In genomic region chr20:52438326-52438963, GRCh38 we compare ENCODE assay signal across 16 cellular contexts.
DNase-seq lines count a peak whose midpoint lies in the region; ATAC-seq and TF ChIP-seq lines count a peak whose summit lies in the region.
"Had no signal": no experiment of that assay in that cellular context is flagged by ENCODE, and none has a peak within 500 bp of the region (broad histone marks: within the 10 kb centered on the region; RNA-seq: fewer than 3 reads in every experiment).

No MANE protein-coding gene starts in this region.

- CTCF ChIA-PET in CD4-positive, alpha-beta memory T cell (lab: Charles Lee; ENCODE audit: partially characterized antibody): no interaction called here

- no peaks in the 10 kb centered on the region for H3K79me2 ChIP-seq in OCI-LY3 (ENCODE audit: low read length)

- H3K27ac ChIP-seq in CD4-positive, alpha-beta memory T cell (ENCODE audit: low read depth, low read length): no peak overlapping the region
- H3K27ac ChIP-seq in OCI-LY3 (ENCODE audit: low read length) (no peak overlapping the region), endodermal cell (ENCODE audit: low read depth, low read length) (no peak overlapping the region), brain microvascular endothelial cell (no peak overlapping the region)
- H3K27ac ChIP-seq: 22Rv1 had no signal

- H3K9ac ChIP-seq in OCI-LY3 (ENCODE audit: low read length) (no peak overlapping the region), endodermal cell (ENCODE audit: extremely low read depth, low read length, poor library complexity, severe bottlenecking) (no peak overlapping the region)

- no peaks in the 10 kb centered on the region for H3K36me3 Mint-ChIP-seq in CD4-positive, alpha-beta memory T cell
- H3K36me3 Mint-ChIP-seq in endodermal cell (ENCODE audit: low read depth): no peaks in the 10 kb centered on the region

- H3K27me3 ChIP-seq in CD4-positive, alpha-beta memory T cell (ENCODE audit: insufficient read depth, low read length): no peaks in the 10 kb centered on the region
- peaks cover 40% of the 10 kb centered on the region for H3K27me3 ChIP-seq in OCI-LY3 (ENCODE audit: low read depth, low read length)
- peaks cover 76% of the 10 kb centered on the region for H3K27me3 ChIP-seq in endodermal cell (ENCODE audit: control insufficient read depth, insufficient read depth, low read length, poor library complexity, severe bottlenecking)
- H3K27me3 ChIP-seq in brain microvascular endothelial cell (replicated peaks): no peaks in the 10 kb centered on the region

- no peak overlapping the region for H3K4me3 ChIP-seq in CD4-positive, alpha-beta memory T cell (ENCODE audit: low read length in 2 of 2)
- H3K4me3 ChIP-seq in OCI-LY3 (ENCODE audit: low read length) (no peak overlapping the region), endodermal cell (ENCODE audit: low read length) (no peak overlapping the region), brain microvascular endothelial cell (ENCODE audit: low read depth, low read length) (no peak overlapping the region)

- 22 to 48% methylated on average over 5 to 8 of the region's 8 CpGs for WGBS in endodermal cell (ENCODE audit: insufficient coverage in 1 of 2, insufficient read length in 1 of 2), 2 experiments

- no peaks in the 10 kb centered on the region for H3K9me3 ChIP-seq in CD4-positive, alpha-beta memory T cell (ENCODE audit: control insufficient read depth in 1 of 2, low read length in 2 of 2)
- H3K9me3 ChIP-seq in OCI-LY3 (ENCODE audit: insufficient read depth, low read length): no peaks in the 10 kb centered on the region
- H3K9me3 ChIP-seq in endodermal cell (ENCODE audit: control insufficient read depth, low read length): no peaks in the 10 kb centered on the region

- H3K36me3 ChIP-seq in CD4-positive, alpha-beta memory T cell (ENCODE audit: insufficient read depth, low read length): no peaks in the 10 kb centered on the region
- no peaks in the 10 kb centered on the region for H3K36me3 ChIP-seq in OCI-LY3 (replicated peaks; ENCODE audit: low read depth, low read length)
- no peaks in the 10 kb centered on the region for H3K36me3 ChIP-seq in endodermal cell (ENCODE audit: control insufficient read depth, insufficient read depth, low read length)
- H3K36me3 ChIP-seq in brain microvascular endothelial cell (replicated peaks): no peaks in the 10 kb centered on the region

- H3K27ac Mint-ChIP-seq in CD4-positive, alpha-beta memory T cell: peak overlapping the region in 5 of 7 donors; percentile 74 to 89 (median 84)
- no peak overlapping the region for H3K27ac Mint-ChIP-seq in endodermal cell

- H3K4me2 ChIP-seq in OCI-LY3 (ENCODE audit: low read length): peak overlapping the region; percentile 15

- in situ Hi-C loops in brain microvascular endothelial cell (cut with HindIII; ENCODE audit: low pct_ligation_motif_present, low sequenced_read_pairs): no loop called here

- no peaks in the 10 kb centered on the region for H3K4me1 ChIP-seq in CD4-positive, alpha-beta memory T cell (ENCODE audit: insufficient read depth, low read length)
- H3K4me1 ChIP-seq in OCI-LY3 (ENCODE audit: low read length) (no peaks in the 10 kb centered on the region), endodermal cell (ENCODE audit: control insufficient read depth, insufficient read depth, low read length) (peaks cover 11% of the 10 kb centered on the region)

- H4K20me1 ChIP-seq in OCI-LY3 (ENCODE audit: insufficient read depth, low read length): no peaks in the 10 kb centered on the region

- no peak for ATAC-seq in left colon
- ATAC-seq: SK-N-SH treated with all-trans-retinoic acid at 6 μM for 48 hours had no signal

- H3K4me1 Mint-ChIP-seq in CD4-positive, alpha-beta memory T cell: peaks cover 0 to 19% (median 4%) of the 10 kb centered on the region in 4 donors
- H3K4me1 Mint-ChIP-seq in endodermal cell: peaks cover 15% of the 10 kb centered on the region

- no peaks in the 10 kb centered on the region for H3K9me3 Mint-ChIP-seq in CD4-positive, alpha-beta memory T cell
- H3K9me3 Mint-ChIP-seq in endodermal cell: no peaks in the 10 kb centered on the region

- H3K27me3 Mint-ChIP-seq in CD4-positive, alpha-beta memory T cell: peaks cover 1 to 2% of the 10 kb centered on the region in 2 donors
- H3K27me3 Mint-ChIP-seq in endodermal cell (ENCODE audit: insufficient read depth): peaks cover 85% of the 10 kb centered on the region

- no peak overlapping the region for H2AFZ ChIP-seq in OCI-LY3 (ENCODE audit: low read depth, low read length)

- TF ChIP-seq CTCF in OCI-LY3 (IDR thresholded peaks at IDR 0.05; ENCODE audit: low read depth, low read length) (peak; percentile 41), endodermal cell (conservative IDR thresholded peaks at IDR 0.05) (no peak), brain microvascular endothelial cell (IDR thresholded peaks at IDR 0.05; ENCODE audit: low read depth, low read length, missing control alignments) (no peak)

- peak; percentile 3 for DNase-seq in NCI-H1694 treated with DMSO at 0.1 percent for 48 hours (lab: John Stamatoyannopoulos, UW)
- DNase-seq in NCI-H1694 (lab: John Stamatoyannopoulos, UW): no peak
- DNase-seq in CD4-positive, alpha-beta memory T cell: peak in 4 of 5 donors; percentile 7 to 48 (median 38)
- peak; percentile 53 for DNase-seq in endodermal cell
- DNase-seq in left colon: no peak
- DNase-seq in brain microvascular endothelial cell: no peak
- DNase-seq in globus pallidus (ENCODE audit: low spot score): no peak
- DNase-seq: DMS79, GOT3, NCI-H1436, NCI-H2107, NCI-H510A, Right ventricle myocardium superior had no signal

- POLR2A ChIA-PET in CD4-positive, alpha-beta memory T cell (lab: Charles Lee; ENCODE audit: partially characterized antibody): no interaction called here

- intact Hi-C loops in CD4-positive, alpha-beta memory T cell (cut with micrococcal nuclease): no loop called here
- intact Hi-C loops in left colon (cut with DNase I, micrococcal nuclease): no loop called here

- peak overlapping the region in 5 of 8 donors; percentile 43 to 86 (median 60) for H3K4me3 Mint-ChIP-seq in CD4-positive, alpha-beta memory T cell
- H3K4me3 Mint-ChIP-seq in endodermal cell: peak overlapping the region; percentile 13

Comparison
In these comparisons a context has a peak if more than half of its experiments do, and no peak if none do; other contexts are left out.
1. DNase-seq: peak in NCI-H1694 treated with DMSO at 0.1 percent for 48 hours (single experiment), CD4-positive, alpha-beta memory T cell (4 of 5) and endodermal cell (single experiment); none in NCI-H1694 (single experiment), left colon (0 of 2), brain microvascular endothelial cell (single experiment) and globus pallidus (single experiment).